In genomic region chr3:18111702-18112311, GRCh38 we compare ENCODE assay signal across 8 cellular contexts.
A peak's percentile ranks its signal among the peaks of the same experiment; 100 is the strongest.
DNase-seq lines count a peak whose midpoint lies in the region; ATAC-seq and TF ChIP-seq lines count a peak whose summit lies in the region.

No MANE protein-coding gene starts in this region.

- no peak overlapping the region for H3K4me3 ChIP-seq in fibroblast of the aortic adventitia (ENCODE audit: low read depth, low read length)
- no peak overlapping the region for H3K4me3 ChIP-seq in tibial artery

- no peaks in the 10 kb centered on the region for H3K9me3 Mint-ChIP-seq in CD14-positive monocyte

- H3K4me1 Mint-ChIP-seq in CD14-positive monocyte: peaks cover 24% of the 10 kb centered on the region

- H3K27me3 Mint-ChIP-seq in CD14-positive monocyte (ENCODE audit: low read depth in 3 of 3): no peaks in the 10 kb centered on the region

- H3K9me3 ChIP-seq in tibial artery: no peaks in the 10 kb centered on the region

- no peaks in the 10 kb centered on the region for H3K36me3 ChIP-seq in tibial artery

- intact Hi-C loops in CD14-positive monocyte (cut with micrococcal nuclease): no loop called here
- intact Hi-C loops in tibial artery (cut with DNase I; ENCODE audit: low total_unique reads): no loop called here

- no peaks in the 10 kb centered on the region for H3K4me1 ChIP-seq in tibial artery

- H3K27ac ChIP-seq in tibial artery: no peak overlapping the region

- DNase-seq in CD14-positive monocyte (ENCODE audit: low spot score) (no peak), NCI-H69 (lab: John Stamatoyannopoulos, UW) (peak; percentile 87), fibroblast of the aortic adventitia (ENCODE audit: low read depth) (peak; percentile 18), OCI-M2 (lab: John Stamatoyannopoulos, UW; ENCODE audit: unreplicated experiment) (no peak), NCI-H1105 treated with DMSO at 0.1 percent for 48 hours (lab: John Stamatoyannopoulos, UW) (no peak), tibial artery (no peak)

- no peaks in the 10 kb centered on the region for H3K36me3 Mint-ChIP-seq in CD14-positive monocyte

- peak; percentile 89 for ATAC-seq in GM18868 (IDR thresholded peaks at IDR 0.05; ENCODE audit: unreplicated experiment)
- peak; percentile 86 for ATAC-seq in HG02938 (IDR thresholded peaks at IDR 0.05; ENCODE audit: unreplicated experiment)

- peak overlapping the region; percentile 68 to 92 for H3K4me3 Mint-ChIP-seq in CD14-positive monocyte

- H3K27ac Mint-ChIP-seq in CD14-positive monocyte: peak overlapping the region in 1 of 7 donors; percentile 15

- H3K27me3 ChIP-seq in tibial artery: no peaks in the 10 kb centered on the region

- no peak for TF ChIP-seq CTCF in CD14-positive monocyte (IDR thresholded peaks at IDR 0.05)
- TF ChIP-seq CTCF in fibroblast of the aortic adventitia (IDR thresholded peaks at IDR 0.05; ENCODE audit: insufficient read depth, low read length): no peak
- TF ChIP-seq CTCF in tibial artery (IDR thresholded peaks at IDR 0.05): no peak

Comparison
In these comparisons a context has a peak if more than half of its experiments do, and no peak if none do; other contexts are left out.
1. DNase-seq: peak in NCI-H69 (single experiment) and fibroblast of the aortic adventitia (single experiment); none in CD14-positive monocyte (single experiment), OCI-M2 (single experiment), NCI-H1105 treated with DMSO at 0.1 percent for 48 hours (single experiment) and tibial artery (0 of 2).